1 cellular context compared by ENCODE assay signal in genomic region chr4:143586080-143586479, GRCh38.
TF ChIP-seq lines count a peak whose summit lies in the region.

No MANE protein-coding gene starts in this region.

TF ChIP-seq in IMR-90, 13 proteins besides CTCF, POLR2A, EP300 and RAD21 (continued from another document):
- TF ChIP-seq USF2 (IDR thresholded peaks at IDR 0.05; ENCODE audit: low read depth, low read length): no peak
- no peak for TF ChIP-seq SMC3 (IDR thresholded peaks at IDR 0.05; ENCODE audit: low read depth, low read length)
- no peak for TF ChIP-seq FOS (IDR thresholded peaks at IDR 0.05; ENCODE audit: low read depth, low read length)
- no peak for TF ChIP-seq CHD1 (IDR thresholded peaks at IDR 0.05; ENCODE audit: low read depth, low read length)
- TF ChIP-seq BHLHE40 (IDR thresholded peaks at IDR 0.05; ENCODE audit: low read depth, low read length): no peak
- TF ChIP-seq NFE2L2 (IDR thresholded peaks at IDR 0.05; ENCODE audit: low read depth, low read length): no peak
- TF ChIP-seq RCOR1 (IDR thresholded peaks at IDR 0.05; ENCODE audit: insufficient replicate concordance, low read length): no peak
- no peak for TF ChIP-seq MAFK (IDR thresholded peaks at IDR 0.05; ENCODE audit: low read depth, low read length)
- TF ChIP-seq MAZ (IDR thresholded peaks at IDR 0.05; ENCODE audit: borderline replicate concordance, low read depth, low read length): no peak
TF ChIP-seq in IMR-90: peak in this region for 0.
